Comparison of ENCODE assay signal across 1 cellular context in genomic region chr12:46360370-46360769, GRCh38.
TF ChIP-seq lines count a peak whose summit lies in the region.

No MANE protein-coding gene starts in this region.

TF ChIP-seq in K562, 482 proteins besides CTCF, POLR2A, EP300 and RAD21 (continued from another document):
- TF ChIP-seq POLR2AphosphoS5 (IDR thresholded peaks at IDR 0.05; ENCODE audit: control insufficient read depth, insufficient read depth, low read depth, low read length) (peak; percentile 58; the same call in 1 of the 2 replicates), POLR2H (tag; IDR thresholded peaks at IDR 0.05; ENCODE audit: low read depth) (peak; percentile 29; the same call in 1 of the 2 replicates)
